1 cellular context compared by ENCODE assay signal in the genomic region with DNA sequence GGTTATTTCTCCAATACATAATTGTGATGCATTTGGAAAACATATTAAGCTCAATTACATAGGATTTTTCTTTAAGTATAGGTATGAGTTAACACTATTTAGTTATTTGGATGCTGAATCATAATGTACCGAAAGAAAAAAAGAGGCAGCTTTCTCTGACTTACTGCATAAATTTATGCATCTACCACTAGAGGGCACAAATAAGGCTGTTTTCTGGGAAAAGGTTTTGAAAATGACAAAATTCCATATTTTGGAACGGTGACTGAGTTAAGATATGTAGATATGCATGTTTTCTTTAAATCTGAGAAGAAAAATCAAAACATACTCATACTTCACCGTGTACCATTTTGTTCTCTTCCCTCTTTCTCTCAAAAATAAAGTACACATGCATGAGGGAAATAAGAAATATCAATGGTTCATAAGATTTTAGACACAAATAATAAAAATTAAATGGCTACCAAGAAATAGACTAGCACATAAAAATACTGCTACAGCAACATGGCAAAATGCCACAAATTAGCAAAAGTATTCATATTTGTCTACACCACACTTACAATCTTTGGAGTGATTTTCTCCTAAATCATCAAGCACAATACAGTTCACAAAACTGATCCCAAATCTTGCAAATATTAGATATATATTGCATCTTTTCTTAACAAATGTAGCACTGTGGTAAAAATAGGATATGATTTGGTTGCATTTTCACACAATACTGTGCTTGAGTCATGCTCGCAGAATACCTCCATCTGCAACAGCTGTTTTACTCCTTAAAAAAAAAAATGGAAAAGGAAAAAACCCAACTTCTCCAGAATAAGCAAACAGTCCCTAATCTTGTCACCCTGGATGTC.
TF ChIP-seq lines count a peak whose summit lies in the region.

No MANE protein-coding gene starts in this region.

TF ChIP-seq in K562, 482 proteins besides CTCF, POLR2A, EP300 and RAD21 (continued from another document):
- TF ChIP-seq, protein P1, sequence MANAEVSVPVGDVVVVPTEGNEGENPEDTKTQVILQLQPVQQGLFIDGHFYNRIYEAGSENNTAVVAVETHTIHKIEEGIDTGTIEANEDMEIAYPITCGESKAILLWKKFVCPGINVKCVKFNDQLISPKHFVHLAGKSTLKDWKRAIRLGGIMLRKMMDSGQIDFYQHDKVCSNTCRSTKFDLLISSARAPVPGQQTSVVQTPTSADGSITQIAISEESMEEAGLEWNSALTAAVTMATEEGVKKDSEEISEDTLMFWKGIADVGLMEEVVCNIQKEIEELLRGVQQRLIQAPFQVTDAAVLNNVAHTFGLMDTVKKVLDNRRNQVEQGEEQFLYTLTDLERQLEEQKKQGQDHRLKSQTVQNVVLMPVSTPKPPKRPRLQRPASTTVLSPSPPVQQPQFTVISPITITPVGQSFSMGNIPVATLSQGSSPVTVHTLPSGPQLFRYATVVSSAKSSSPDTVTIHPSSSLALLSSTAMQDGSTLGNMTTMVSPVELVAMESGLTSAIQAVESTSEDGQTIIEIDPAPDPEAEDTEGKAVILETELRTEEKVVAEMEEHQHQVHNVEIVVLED (CRISPR knock-in tag; IDR thresholded peaks at IDR 0.05) = no peak
